ENCODE assay signal across 1 cellular context in genomic region chr11:2813968-2814367, GRCh38.
TF ChIP-seq lines count a peak whose summit lies in the region.

No MANE protein-coding gene starts in this region.

TF ChIP-seq in H1, 55 proteins besides CTCF, POLR2A, EP300 and RAD21:
- TF ChIP-seq CHD2 (IDR thresholded peaks at IDR 0.05; ENCODE audit: low read length): no peak
- TF ChIP-seq JUN (IDR thresholded peaks at IDR 0.05; ENCODE audit: low read depth, low read length): no peak
- no peak for TF ChIP-seq POLR2AphosphoS5 (IDR thresholded peaks at IDR 0.05; ENCODE audit: low read depth, low read length)
- no peak for TF ChIP-seq POU5F1 (IDR thresholded peaks at IDR 0.05; ENCODE audit: low read depth, low read length)
- TF ChIP-seq ATF3 (IDR thresholded peaks at IDR 0.05; ENCODE audit: insufficient read depth, low read depth, low read length): no peak
